Comparison of ENCODE assay signal across 8 cellular contexts in the genomic region with DNA sequence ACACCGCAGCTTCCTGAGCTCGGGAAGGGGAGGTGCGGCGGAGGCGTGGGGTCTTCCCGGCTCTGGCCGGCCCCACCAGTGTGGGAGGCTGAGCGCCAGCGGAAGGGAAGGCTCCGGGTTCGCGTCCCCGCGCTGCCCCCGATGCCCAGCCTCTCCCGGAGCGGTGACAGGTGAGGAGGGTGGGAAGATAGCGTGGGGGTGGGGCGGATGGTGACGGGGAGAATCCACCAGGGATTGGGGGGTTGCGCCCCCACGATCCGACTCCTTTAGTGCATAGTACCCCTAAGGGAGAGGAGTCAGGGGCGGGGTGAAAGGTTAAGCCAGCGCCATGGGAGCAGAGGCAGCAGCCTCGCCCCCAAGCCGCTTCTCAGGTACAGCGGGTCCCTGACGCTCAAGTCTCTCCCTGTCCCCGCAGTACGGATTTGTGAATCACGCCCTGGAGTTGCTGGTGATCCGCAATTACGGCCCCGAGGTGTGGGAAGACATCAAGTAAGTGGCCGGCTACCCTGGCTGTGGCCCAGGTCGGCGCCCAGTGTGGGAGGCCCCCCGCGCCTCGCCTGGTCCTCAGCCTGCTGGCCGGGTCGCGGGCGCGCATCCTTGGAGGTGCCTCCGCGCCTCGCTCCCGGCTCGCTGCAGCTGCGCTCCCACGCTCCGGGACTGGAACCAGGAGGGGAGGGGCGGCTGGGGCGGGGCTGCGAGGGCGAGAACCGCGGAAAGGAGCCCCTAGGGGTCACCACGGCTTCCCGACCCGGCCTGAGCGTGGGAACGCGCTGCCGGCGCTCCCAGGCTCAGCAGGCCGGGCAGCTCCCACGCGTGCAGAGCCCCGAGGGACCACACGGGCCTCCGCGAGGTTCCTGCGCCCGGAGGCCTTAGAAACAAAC. TPM values are rescaled to one million over a fixed set of nuclear protein-coding genes. Genes with fewer than 3 reads are reported as not detected.
A peak's percentile ranks its signal among the peaks of the same experiment; 100 is the strongest.
DNase-seq lines count a peak whose midpoint lies in the region; ATAC-seq and TF ChIP-seq lines count a peak whose summit lies in the region.

No MANE protein-coding gene starts in this region.

- ATAC-seq in GM21367 (IDR thresholded peaks at IDR 0.05; ENCODE audit: unreplicated experiment) (peak; percentile 1), psoas muscle (peak; percentile 37 to 64 (median 51)), HG02852 (IDR thresholded peaks at IDR 0.05; ENCODE audit: unreplicated experiment) (no peak)

- TF ChIP-seq CTCF in KMS-11 (conservative IDR thresholded peaks at IDR 0.05; ENCODE audit: low read depth, low read length) = 0 out of 2 replicates have a peak, but pooled peaks have one; percentile 2
- TF ChIP-seq CTCF in psoas muscle (IDR thresholded peaks at IDR 0.05) = no peak

- H4K20me1 ChIP-seq in KMS-11 (ENCODE audit: insufficient read depth) = no peaks in the 10 kb centered on the region

- no peaks in the 10 kb centered on the region for H3K9me3 ChIP-seq in psoas muscle

- H3K27me3 ChIP-seq in KMS-11 (ENCODE audit: insufficient read depth, low read depth) (no peaks in the 10 kb centered on the region), psoas muscle (ENCODE audit: insufficient read depth in 3 of 3, low read length in 2 of 3) (peaks cover 0 to 23% (median 8%) of the 10 kb centered on the region in 3 donors)

- H3K4me1 ChIP-seq in KMS-11 (ENCODE audit: low read depth, poor library complexity, severe bottlenecking) (peaks cover 26% of the 10 kb centered on the region), psoas muscle (no peaks in the 10 kb centered on the region)

- H3K27ac ChIP-seq in KMS-11 (peak overlapping the region; percentile 25; the same call in 1 of the 2 replicates), psoas muscle (peak overlapping the region; percentile 72)

- WGBS in psoas muscle, 3 donors = 1% methylated on average over 52 to 77 of the region's 77 CpGs

- intact Hi-C loops in psoas muscle (cut with DNase I) = loop anchor here in 1 of 2 donors (5.0 kb wide), 1 partner anchor 92 kb away; a partner anchor contains a TSS

- H3K9ac ChIP-seq in KMS-11 = peak overlapping the region; percentile 48; the same call in 1 of the 2 replicates

- peak overlapping the region; percentile 51 for H3K4me3 ChIP-seq in KMS-11 (IDR thresholded peaks at IDR 0.05; ENCODE audit: insufficient read depth, low read depth, low read length)
- H3K4me3 ChIP-seq in psoas muscle = peak overlapping the region; percentile 76

- H3K36me3 ChIP-seq in KMS-11 (ENCODE audit: insufficient read depth) (no peaks in the 10 kb centered on the region), psoas muscle (ENCODE audit: insufficient read depth in 1 of 2, low read depth in 1 of 2) (no peaks in the 10 kb centered on the region)

- DNase-seq in D341Med (ENCODE audit: low spot score) (peak; percentile 71), amniotic epithelial cell (ENCODE audit: low read depth) (peak; percentile 78), hepatic stellate cell (ENCODE audit: low spot score) (peak; percentile 37), psoas muscle (peak; percentile 68 to 82), NAMALWA (ENCODE audit: low spot score) (no peak)

- peak overlapping the region; percentile 80 for H3K4me2 ChIP-seq in KMS-11

- H2AFZ ChIP-seq in KMS-11 (ENCODE audit: low read depth) = peak overlapping the region; percentile 93

- no peaks in the 10 kb centered on the region for H3K79me2 ChIP-seq in KMS-11 (ENCODE audit: insufficient read depth, low read depth)

RNA-seq across cellular contexts. Expression of a gene that starts 0.8 kb away (rescaled TPM):
- 1 to 10 TPM; 3.6 to 7.7 (median 4.4) TPM for total RNA-seq in psoas muscle
- polyA plus RNA-seq in psoas muscle = 1 to 10 TPM; 2.7 to 3.8 (median 3.6) TPM
